In genomic region chr7:155744931-155745683, GRCh38 we compare ENCODE assay signal across 25 cellular contexts.
DNase-seq lines count a peak whose midpoint lies in the region; ATAC-seq, FAIRE-seq and TF ChIP-seq lines count a peak whose summit lies in the region.
"Had no signal": no experiment of that assay in that cellular context is flagged by ENCODE, and none has a peak within 500 bp of the region (broad histone marks: within the 10 kb centered on the region; RNA-seq: fewer than 3 reads in every experiment).

No MANE protein-coding gene starts in this region.

- H3K36me3 Mint-ChIP-seq in CD4-positive, alpha-beta T cell (ENCODE audit: low read depth), result peaks cover 94% of the 10 kb centered on the region
- peaks cover 53% of the 10 kb centered on the region for H3K36me3 Mint-ChIP-seq in activated naive CD8-positive, alpha-beta T cell treated with anti-CD3 and anti-CD28 coated beads for 36 hours
- H3K36me3 Mint-ChIP-seq in memory B cell (peaks cover 19% of the 10 kb centered on the region), natural killer cell (peaks cover 19% of the 10 kb centered on the region)

- no peak overlapping the region for H3K4me3 ChIP-seq in stomach
- H3K4me3 ChIP-seq: prostate gland, tibial artery had no signal

- POLR2A ChIA-PET in CD4-positive, alpha-beta T cell (lab: Charles Lee), result no interaction called here

- H3K27me3 ChIP-seq in CD4-positive, alpha-beta T cell (ENCODE audit: control insufficient read depth, insufficient read depth, low read length), result no peaks in the 10 kb centered on the region
- H3K27me3 ChIP-seq in stomach, result no peaks in the 10 kb centered on the region
- H3K27me3 ChIP-seq: tibial artery had no signal

- H3K36me3 ChIP-seq in stomach, result peaks cover 53 to 77% (median 68%) of the 10 kb centered on the region in 4 donors

- FAIRE-seq in GM12891 (lab: Jason Lieb, UNC), result peak; percentile 54

- H3K9me3 Mint-ChIP-seq in CD4-positive, alpha-beta T cell, result no peaks in the 10 kb centered on the region
- no peaks in the 10 kb centered on the region for H3K9me3 Mint-ChIP-seq in activated naive CD8-positive, alpha-beta T cell treated with anti-CD3 and anti-CD28 coated beads for 36 hours
- no peaks in the 10 kb centered on the region for H3K9me3 Mint-ChIP-seq in memory B cell
- H3K9me3 Mint-ChIP-seq in natural killer cell, result no peaks in the 10 kb centered on the region
- H3K9me3 Mint-ChIP-seq: CD4-positive, alpha-beta memory T cell; H9; IgD-negative memory B cell had no signal

- no peaks in the 10 kb centered on the region for H3K27me3 Mint-ChIP-seq in CD4-positive, alpha-beta T cell
- no peaks in the 10 kb centered on the region for H3K27me3 Mint-ChIP-seq in activated naive CD8-positive, alpha-beta T cell treated with anti-CD3 and anti-CD28 coated beads for 36 hours
- H3K27me3 Mint-ChIP-seq in memory B cell, result no peaks in the 10 kb centered on the region
- H3K27me3 Mint-ChIP-seq in natural killer cell (ENCODE audit: low read depth in 2 of 2), result no peaks in the 10 kb centered on the region
- H3K27me3 Mint-ChIP-seq: CD4-positive, alpha-beta memory T cell; IgD-negative memory B cell had no signal

- no peak for ATAC-seq in CD4-positive, alpha-beta T cell (ENCODE audit: poor library complexity)
- ATAC-seq in memory B cell (ENCODE audit: low read depth) (no peak), sciatic nerve (no peak), natural killer cell (no peak)
- ATAC-seq: left ventricle myocardium superior had no signal

- no peak for TF ChIP-seq POLR2A in GM12891 (IDR thresholded peaks at IDR 0.05; ENCODE audit: low read depth, low read length)
- no peak for TF ChIP-seq POLR2A in stomach (IDR thresholded peaks at IDR 0.05)

- no peak for TF ChIP-seq EP300 in stomach (IDR thresholded peaks at IDR 0.05)

- H3K4me1 Mint-ChIP-seq in CD4-positive, alpha-beta T cell (ENCODE audit: low read depth), result peaks cover 60% of the 10 kb centered on the region
- H3K4me1 Mint-ChIP-seq in activated naive CD8-positive, alpha-beta T cell treated with anti-CD3 and anti-CD28 coated beads for 36 hours, result peaks cover 65% of the 10 kb centered on the region
- H3K4me1 Mint-ChIP-seq in memory B cell, result peaks cover 22% of the 10 kb centered on the region
- H3K4me1 Mint-ChIP-seq in natural killer cell, result peaks cover 15 to 23% of the 10 kb centered on the region in 2 donors

- WGBS in stomach, 5 donors, result 78 to 90% (median 83%) methylated on average over 18 of the region's 18 CpGs

- no peak for TF ChIP-seq CTCF in CD4-positive, alpha-beta T cell (IDR thresholded peaks at IDR 0.05)
- TF ChIP-seq CTCF in natural killer cell (IDR thresholded peaks at IDR 0.05) (no peak), stomach (IDR thresholded peaks at IDR 0.05) (no peak)

- H3K4me3 Mint-ChIP-seq in CD4-positive, alpha-beta T cell, result no peak overlapping the region
- no peak overlapping the region for H3K4me3 Mint-ChIP-seq in activated naive CD8-positive, alpha-beta T cell treated with anti-CD3 and anti-CD28 coated beads for 36 hours
- H3K4me3 Mint-ChIP-seq in memory B cell, result no peak overlapping the region
- no peak overlapping the region for H3K4me3 Mint-ChIP-seq in natural killer cell
- H3K4me3 Mint-ChIP-seq: CD4-positive, alpha-beta memory T cell; H9 had no signal

- no peaks in the 10 kb centered on the region for H3K9me3 ChIP-seq in CD4-positive, alpha-beta T cell (ENCODE audit: control insufficient read depth, low read length)
- H3K9me3 ChIP-seq in stomach, result no peaks in the 10 kb centered on the region
- H3K9me3 ChIP-seq: prostate gland, tibial artery had no signal

- intact Hi-C loops in CD4-positive, alpha-beta T cell (cut with DNase I, micrococcal nuclease), result no loop called here
- intact Hi-C loops in sciatic nerve (cut with DNase I) (no loop called here), natural killer cell (cut with micrococcal nuclease) (no loop called here), stomach (cut with DNase I; ENCODE audit: low total_unique reads) (no loop called here)

- peaks cover 0 to 38% (median 9%) of the 10 kb centered on the region in 4 donors for H3K4me1 ChIP-seq in stomach
- H3K4me1 ChIP-seq: prostate gland had no signal

- CTCF ChIA-PET in CD4-positive, alpha-beta T cell (lab: Charles Lee), result no interaction called here

- no peak overlapping the region for H3K27ac ChIP-seq in CD4-positive, alpha-beta T cell (ENCODE audit: low read depth, low read length)
- no peak overlapping the region for H3K27ac ChIP-seq in stomach
- H3K27ac ChIP-seq: epithelial cell of prostate, HL-60, prostate gland, tibial artery had no signal

- H3K27ac Mint-ChIP-seq in CD4-positive, alpha-beta T cell, result peak overlapping the region; percentile 27
- peak overlapping the region; percentile 66 for H3K27ac Mint-ChIP-seq in activated naive CD8-positive, alpha-beta T cell treated with anti-CD3 and anti-CD28 coated beads for 36 hours
- H3K27ac Mint-ChIP-seq in memory B cell (peak overlapping the region; percentile 35), natural killer cell (peak overlapping the region in 1 of 2 donors; percentile 38)
- H3K27ac Mint-ChIP-seq: H9, IgD-negative memory B cell had no signal

- DNase-seq in CD4-positive, alpha-beta T cell, result no peak
- no peak for DNase-seq in GM12891 (ENCODE audit: insufficient read length, low spot score)
- no peak for DNase-seq in activated naive CD8-positive, alpha-beta T cell treated with anti-CD3 and anti-CD28 coated beads for 36 hours
- no peak for DNase-seq in memory B cell (ENCODE audit: low spot score in 2 of 2)
- DNase-seq in sciatic nerve (ENCODE audit: low spot score), result no peak
- no peak for DNase-seq in natural killer cell
- no peak for DNase-seq in stomach
- DNase-seq: activated effector memory CD4-positive, alpha-beta T cell treated with Interleukin-2 at 50 U/mL for 16 hours; anterior cingulate cortex; CD4-positive, alpha-beta memory T cell; dermis blood vessel endothelial cell; DMS 273 treated with DMSO at 0.1 percent for 48 hours; foreskin fibroblast; GDM1; H9; left ventricle myocardium superior; NCI-H1694 treated with DMSO at 0.1 percent for 48 hours; NCI-H2171 treated with DMSO at 0.1 percent for 48 hours; NCI-H526; T1000; tibial artery had no signal

TF ChIP-seq in GM12891, 5 proteins besides CTCF, POLR2A, EP300 and RAD21:
- TF ChIP-seq PAX5 (IDR thresholded peaks at IDR 0.05; ENCODE audit: insufficient read depth, low read length, severe bottlenecking) (no peak), POLR2AphosphoS5 (IDR thresholded peaks at IDR 0.05; ENCODE audit: low read depth, low read length) (no peak), SPI1 (IDR thresholded peaks at IDR 0.05; ENCODE audit: low read depth, low read length) (no peak), TAF1 (IDR thresholded peaks at IDR 0.05; ENCODE audit: low read depth, low read length) (no peak), POU2F2 (IDR thresholded peaks at IDR 0.05; ENCODE audit: low read depth, low read length) (no peak)
